In the genomic region with DNA sequence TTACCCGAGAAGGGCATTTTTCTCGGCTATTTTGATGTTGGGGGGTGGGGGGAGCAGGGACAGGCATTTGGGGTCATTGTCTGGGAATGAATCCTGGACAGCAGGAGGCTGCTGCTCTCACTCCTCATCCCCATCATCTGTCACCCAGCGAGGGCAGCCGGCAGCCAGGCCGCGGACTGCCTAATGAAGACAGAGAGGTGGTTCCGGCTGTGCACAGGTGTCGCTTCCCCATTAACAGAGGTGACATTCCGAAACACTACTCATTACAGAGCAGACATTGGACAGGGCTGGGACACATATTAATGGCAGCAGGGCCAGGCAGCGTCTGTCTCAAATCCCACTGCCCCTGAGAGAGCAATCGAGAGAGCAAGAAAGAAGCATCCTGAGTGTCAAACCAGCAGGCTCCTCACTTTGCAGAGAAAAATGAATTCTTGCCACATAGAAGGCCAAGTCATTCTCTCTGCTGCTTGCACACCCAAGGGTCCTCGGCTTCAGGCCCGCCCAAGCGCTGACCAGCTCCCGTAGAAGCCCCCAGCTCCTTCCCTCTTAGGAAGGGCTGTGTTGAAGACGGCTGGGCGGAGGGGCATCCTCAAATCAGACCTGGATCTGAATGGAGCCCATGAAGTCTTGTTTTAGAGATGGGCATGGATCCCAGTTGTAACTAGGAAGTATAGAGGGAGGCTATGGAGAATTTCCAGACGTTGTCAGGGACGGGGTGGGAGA, we compare ENCODE assay signal across 9 cellular contexts. TPM values are rescaled to one million over a fixed set of nuclear protein-coding genes. Genes with fewer than 3 reads are reported as not detected.
DNase-seq lines count a peak whose midpoint lies in the region; ATAC-seq and TF ChIP-seq lines count a peak whose summit lies in the region.
"Had no signal": no experiment of that assay in that cellular context is flagged by ENCODE, and none has a peak within 500 bp of the region (broad histone marks: within the 10 kb centered on the region; RNA-seq: fewer than 3 reads in every experiment).

No MANE protein-coding gene starts in this region.

- H3K79me2 ChIP-seq in GM23248 (ENCODE audit: insufficient read depth) = no peaks in the 10 kb centered on the region

- H4K20me1 ChIP-seq in GM23248 (ENCODE audit: insufficient read depth) = no peaks in the 10 kb centered on the region

- H3K4me1 Mint-ChIP-seq in activated CD4-positive, alpha-beta memory T cell treated with anti-CD3 and anti-CD28 coated beads for 36 hours (ENCODE audit: low read depth) = peaks cover 10% of the 10 kb centered on the region

- 57 to 66% methylated on average over 17 to 19 of the region's 19 CpGs for WGBS in GM23248 (ENCODE audit: low coverage in 1 of 2, low lambda C conversion rate in 2 of 2, missing lambda C conversion rate in 2 of 2), 2 experiments
- 72 to 80% methylated on average over 1 to 7 of the region's 19 CpGs for WGBS in gastroesophageal sphincter (ENCODE audit: low coverage in 1 of 2), 2 donors

- H3K4me2 ChIP-seq in GM23248 (ENCODE audit: unreplicated experiment) = peak overlapping the region; percentile 92

- no peaks in the 10 kb centered on the region for H3F3A ChIP-seq in GM23248 (ENCODE audit: insufficient read depth)

- in situ Hi-C loops in GM23248 (cut with MboI) = no loop called here

- peak overlapping the region; percentile 92 for H2AFZ ChIP-seq in GM23248
- H2AFZ ChIP-seq: PC-9 had no signal

- TF ChIP-seq POLR2A in gastroesophageal sphincter (IDR thresholded peaks at IDR 0.05) = no peak

- POLR2A ChIA-PET in activated CD4-positive, alpha-beta memory T cell treated with anti-CD3 and anti-CD28 coated beads for 36 hours (lab: Charles Lee) = interaction anchor here (1.4 kb wide), 1 partner anchor 11 kb away, joined by 3 read pairs; no protein-coding TSS in a partner anchor

- H3K36me3 Mint-ChIP-seq in activated CD4-positive, alpha-beta memory T cell treated with anti-CD3 and anti-CD28 coated beads for 36 hours = no peaks in the 10 kb centered on the region

- H3K4me3 ChIP-seq in GM23248 (peak overlapping the region; percentile 81), gastroesophageal sphincter (peak overlapping the region; percentile 39 to 58), rectal smooth muscle tissue (ENCODE audit: low read length) (peak overlapping the region; percentile 69)
- H3K4me3 ChIP-seq: PC-9 had no signal

- no peaks in the 10 kb centered on the region for H3K9me2 ChIP-seq in GM23248 (ENCODE audit: insufficient read depth)

- H3K27ac ChIP-seq in GM23248 (no peak overlapping the region), gastroesophageal sphincter (peak overlapping the region in 1 of 4 donors; percentile 44), rectal smooth muscle tissue (ENCODE audit: low read depth, low read length) (no peak overlapping the region)
- H3K27ac ChIP-seq: PC-9 had no signal

- peaks cover 40% of the 10 kb centered on the region for H3K27me3 ChIP-seq in GM23248 (replicated peaks; ENCODE audit: insufficient read depth)
- H3K27me3 ChIP-seq in gastroesophageal sphincter = peaks cover 20% of the 10 kb centered on the region
- H3K27me3 ChIP-seq in rectal smooth muscle tissue (ENCODE audit: control insufficient read depth, insufficient read depth, low read length) = no peaks in the 10 kb centered on the region

- CTCF ChIA-PET in activated CD4-positive, alpha-beta memory T cell treated with anti-CD3 and anti-CD28 coated beads for 36 hours (lab: Charles Lee) = interaction anchor here (0.6 to 6.5 kb wide), 28 partner anchors 8 to 588 kb away, joined by 3 to 50 read pairs (median 6); a partner anchor contains a TSS

- no peak for TF ChIP-seq EP300 in gastroesophageal sphincter (IDR thresholded peaks at IDR 0.05)

- H3K27ac Mint-ChIP-seq in activated CD4-positive, alpha-beta memory T cell treated with anti-CD3 and anti-CD28 coated beads for 36 hours = no peak overlapping the region

- no peak for ATAC-seq in gastroesophageal sphincter

- TF ChIP-seq CTCF in gastroesophageal sphincter (IDR thresholded peaks at IDR 0.05) = no peak

- H3K9me3 ChIP-seq in GM23248 (ENCODE audit: low read depth) = no peaks in the 10 kb centered on the region
- no peaks in the 10 kb centered on the region for H3K9me3 ChIP-seq in gastroesophageal sphincter

- H3K9me3 Mint-ChIP-seq in activated CD4-positive, alpha-beta memory T cell treated with anti-CD3 and anti-CD28 coated beads for 36 hours = no peaks in the 10 kb centered on the region

- H3K9ac ChIP-seq in GM23248 (0 out of 2 replicates have a peak overlapping the region, but pooled peaks have one; percentile 24), rectal smooth muscle tissue (ENCODE audit: low read length) (no peak overlapping the region)

- peaks cover 7% of the 10 kb centered on the region for H3K27me3 Mint-ChIP-seq in activated CD4-positive, alpha-beta memory T cell treated with anti-CD3 and anti-CD28 coated beads for 36 hours

- peak overlapping the region; percentile 76 for H3K4me3 Mint-ChIP-seq in activated CD4-positive, alpha-beta memory T cell treated with anti-CD3 and anti-CD28 coated beads for 36 hours

- DNase-seq in GM23248 (no peak), DMS53 (lab: John Stamatoyannopoulos, UW) (no peak), HT-29 (ENCODE audit: low spot score) (no peak), NCI-H1694 treated with DMSO at 0.1 percent for 48 hours (lab: John Stamatoyannopoulos, UW) (no peak), HCEC 1CT (no peak)
- DNase-seq in activated CD4-positive, alpha-beta memory T cell treated with anti-CD3 and anti-CD28 coated beads for 36 hours = no peak

- H3K4me1 ChIP-seq in GM23248 (ENCODE audit: insufficient read depth) (no peaks in the 10 kb centered on the region), gastroesophageal sphincter (peaks cover 0 to 13% (median 2%) of the 10 kb centered on the region in 3 donors), rectal smooth muscle tissue (ENCODE audit: control insufficient read depth, insufficient read depth, low read length) (peaks cover 3% of the 10 kb centered on the region)

- no peaks in the 10 kb centered on the region for H3K36me3 ChIP-seq in GM23248 (ENCODE audit: low read depth)
- H3K36me3 ChIP-seq in gastroesophageal sphincter = no peaks in the 10 kb centered on the region
- no peaks in the 10 kb centered on the region for H3K36me3 ChIP-seq in rectal smooth muscle tissue (ENCODE audit: control insufficient read depth, insufficient read depth, low read length)

- intact Hi-C loops in activated CD4-positive, alpha-beta memory T cell treated with anti-CD3 and anti-CD28 coated beads for 36 hours (cut with micrococcal nuclease) = loop anchor here (2.0 kb wide), 1 partner anchor 75 kb away; no protein-coding TSS in a partner anchor

RNA-seq across cellular contexts. Expression of a gene that starts 8.0 kb away (rescaled TPM):
- not detected in 2 replicates for total RNA-seq in GM23248 (2014; rRNA removed; shearing (Covaris generic))
- polyA plus RNA-seq in GM23248 (2016; fragmentation: Nextera tagmentation; extraction: Ambion mirVana) = not detected in 2 replicates
- 1 to 10 TPM; 2.2 to 2.5 TPM for total RNA-seq in activated CD4-positive, alpha-beta memory T cell treated with anti-CD3 and anti-CD28 coated beads for 36 hours
- not detected for total RNA-seq in gastroesophageal sphincter
- total RNA-seq in HT-29 (2014; rRNA removed; shearing (Covaris generic)) = 3.8 and 7.1 TPM in 2 replicates

RNA-seq across cellular contexts. Expression of a gene that starts 25.9 kb away (rescaled TPM):
- total RNA-seq in GM23248 (2014; rRNA removed; shearing (Covaris generic)) = not detected in 2 replicates
- not detected in 2 replicates for polyA plus RNA-seq in GM23248 (2016; fragmentation: Nextera tagmentation; extraction: Ambion mirVana)
- 1 to 10 TPM in 1 of 2 experiments, under 1 TPM in 1; 0.90 to 1.2 TPM for total RNA-seq in activated CD4-positive, alpha-beta memory T cell treated with anti-CD3 and anti-CD28 coated beads for 36 hours
- not detected for total RNA-seq in gastroesophageal sphincter
- total RNA-seq in HT-29 (2014; rRNA removed; shearing (Covaris generic)) = 1.8 and 1.9 TPM in 2 replicates
